8 cellular contexts compared by ENCODE assay signal in the genomic region with DNA sequence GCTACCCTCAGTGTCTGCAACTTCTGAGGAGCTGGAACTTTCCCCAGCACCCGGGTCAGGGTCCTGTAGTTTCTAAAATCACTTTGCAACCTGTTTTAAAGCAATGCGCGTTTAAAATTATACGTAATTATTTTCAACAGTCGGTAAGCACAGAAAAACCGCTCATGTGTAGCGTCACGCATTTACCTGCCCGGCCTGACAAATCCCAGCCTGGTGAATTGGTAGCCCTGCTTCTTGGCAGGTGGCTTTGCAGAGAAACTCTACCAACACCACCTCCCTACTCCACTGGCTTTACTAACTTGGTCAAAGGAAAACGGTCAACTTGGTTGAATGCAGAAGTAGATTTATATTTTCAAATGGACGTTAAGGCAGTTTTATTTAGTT. TPM values are rescaled to one million over a fixed set of nuclear protein-coding genes. Genes with fewer than 3 reads are reported as not detected.
DNase-seq lines count a peak whose midpoint lies in the region; ATAC-seq and TF ChIP-seq lines count a peak whose summit lies in the region.

No MANE protein-coding gene starts in this region.

- H3K36me3 ChIP-seq in body of pancreas (replicated peaks in 1 of 2; ENCODE audit: insufficient read depth in 1 of 2, low read depth in 2 of 2): no peaks in the 10 kb centered on the region

- H3K9me3 Mint-ChIP-seq in activated naive CD4-positive, alpha-beta T cell treated with anti-CD3 and anti-CD28 coated beads, Interleukin-2, amount 50 U/mL, for 24 hours: peaks cover 4% of the 10 kb centered on the region
- H3K9me3 Mint-ChIP-seq in activated naive CD4-positive, alpha-beta T cell treated with anti-CD3 and anti-CD28 coated beads, Interleukin-2, amount 10 ng/mL, durations not matched to agents 7 days and 5 days: peaks cover 3% of the 10 kb centered on the region
- peaks cover 4% of the 10 kb centered on the region for H3K9me3 Mint-ChIP-seq in mesothelial cell of epicardium

- TF ChIP-seq CTCF in body of pancreas (IDR thresholded peaks at IDR 0.05) (no peak), mesothelial cell of epicardium (IDR thresholded peaks at IDR 0.05; ENCODE audit: unreplicated experiment) (no peak)

- intact Hi-C loops in body of pancreas (cut with DNase I): no loop called here

- peak overlapping the region in 1 of 2 donors; percentile 52 for H3K4me3 ChIP-seq in body of pancreas

- no peaks in the 10 kb centered on the region for H3K36me3 Mint-ChIP-seq in activated naive CD4-positive, alpha-beta T cell treated with anti-CD3 and anti-CD28 coated beads, Interleukin-2, amount 50 U/mL, for 24 hours
- H3K36me3 Mint-ChIP-seq in activated naive CD4-positive, alpha-beta T cell treated with anti-CD3 and anti-CD28 coated beads, Interleukin-2, amount 10 ng/mL, durations not matched to agents 7 days and 5 days: peaks cover 4% of the 10 kb centered on the region
- H3K36me3 Mint-ChIP-seq in mesothelial cell of epicardium: peaks cover 2% of the 10 kb centered on the region

- peaks cover 10% of the 10 kb centered on the region for H3K4me1 ChIP-seq in body of pancreas

- H3K27ac ChIP-seq in body of pancreas: peak overlapping the region in 2 of 4 donors; percentile 2 to 43

- TF ChIP-seq POLR2A in body of pancreas (IDR thresholded peaks at IDR 0.05): no peak

- CTCF ChIA-PET in activated naive CD4-positive, alpha-beta T cell treated with anti-CD3 and anti-CD28 coated beads, Interleukin-2, amount 10 ng/mL, durations not matched to agents 7 days and 5 days (lab: Charles Lee): no interaction called here

- H3K27me3 ChIP-seq in body of pancreas: no peaks in the 10 kb centered on the region

- peaks cover 44% of the 10 kb centered on the region for H3K27me3 Mint-ChIP-seq in activated naive CD4-positive, alpha-beta T cell treated with anti-CD3 and anti-CD28 coated beads, Interleukin-2, amount 50 U/mL, for 24 hours
- H3K27me3 Mint-ChIP-seq in activated naive CD4-positive, alpha-beta T cell treated with anti-CD3 and anti-CD28 coated beads, Interleukin-2, amount 10 ng/mL, durations not matched to agents 7 days and 5 days: peaks cover 36% of the 10 kb centered on the region
- peaks cover 1% of the 10 kb centered on the region for H3K27me3 Mint-ChIP-seq in mesothelial cell of epicardium (ENCODE audit: low read depth)

- H3K4me3 Mint-ChIP-seq in activated naive CD4-positive, alpha-beta T cell treated with anti-CD3 and anti-CD28 coated beads, Interleukin-2, amount 50 U/mL, for 24 hours: peak overlapping the region; percentile 72
- H3K4me3 Mint-ChIP-seq in activated naive CD4-positive, alpha-beta T cell treated with anti-CD3 and anti-CD28 coated beads, Interleukin-2, amount 10 ng/mL, durations not matched to agents 7 days and 5 days: no peak overlapping the region
- H3K4me3 Mint-ChIP-seq in mesothelial cell of epicardium: peak overlapping the region; percentile 62

- H3K9me3 ChIP-seq in body of pancreas: no peaks in the 10 kb centered on the region

- WGBS in body of pancreas, 2 donors: 25 to 43% methylated on average over 11 of the region's 11 CpGs

- ATAC-seq in HG03558 (IDR thresholded peaks at IDR 0.05; ENCODE audit: extremely low read depth, unreplicated experiment) (peak; percentile 1), body of pancreas (peak; percentile 45), GM18870 (IDR thresholded peaks at IDR 0.05; ENCODE audit: unreplicated experiment) (no peak), GM21367 (IDR thresholded peaks at IDR 0.05; ENCODE audit: unreplicated experiment) (no peak)

- no peak overlapping the region for H3K27ac Mint-ChIP-seq in activated naive CD4-positive, alpha-beta T cell treated with anti-CD3 and anti-CD28 coated beads, Interleukin-2, amount 50 U/mL, for 24 hours
- no peak overlapping the region for H3K27ac Mint-ChIP-seq in activated naive CD4-positive, alpha-beta T cell treated with anti-CD3 and anti-CD28 coated beads, Interleukin-2, amount 10 ng/mL, durations not matched to agents 7 days and 5 days
- peak overlapping the region; percentile 66 for H3K27ac Mint-ChIP-seq in mesothelial cell of epicardium

- peaks cover 7% of the 10 kb centered on the region for H3K4me1 Mint-ChIP-seq in activated naive CD4-positive, alpha-beta T cell treated with anti-CD3 and anti-CD28 coated beads, Interleukin-2, amount 50 U/mL, for 24 hours
- H3K4me1 Mint-ChIP-seq in activated naive CD4-positive, alpha-beta T cell treated with anti-CD3 and anti-CD28 coated beads, Interleukin-2, amount 10 ng/mL, durations not matched to agents 7 days and 5 days: peaks cover 19% of the 10 kb centered on the region
- peaks cover 45% of the 10 kb centered on the region for H3K4me1 Mint-ChIP-seq in mesothelial cell of epicardium

- DNase-seq in activated naive CD4-positive, alpha-beta T cell treated with anti-CD3 and anti-CD28 coated beads, Interleukin-2, amount 10 ng/mL, durations not matched to agents 7 days and 5 days: no peak
- peak; percentile 7 to 58 (median 16) for DNase-seq in body of pancreas
- no peak for DNase-seq in mesothelial cell of epicardium (ENCODE audit: low spot score in 2 of 2, unreplicated experiment in 2 of 2)
- DNase-seq in SIG-M5 treated with dmso at 0.1 percent for 504 hours (lab: John Stamatoyannopoulos, UW; ENCODE audit: unreplicated experiment): no peak

RNA-seq across cellular contexts. Expression of a gene that starts 0.7 kb away (rescaled TPM):
- total RNA-seq in body of pancreas (1 to 10 TPM; 1.0 to 2.0 TPM), mesothelial cell of epicardium (0.63 to 0.87 TPM (median 0.82 TPM) in 3 replicates)

Comparison
In these comparisons a context has a peak if more than half of its experiments do, and no peak if none do; other contexts are left out.
1. DNase-seq: peak in body of pancreas (4 of 4); none in activated naive CD4-positive, alpha-beta T cell treated with anti-CD3 and anti-CD28 coated beads, Interleukin-2, amount 10 ng/mL, durations not matched to agents 7 days and 5 days (single experiment), mesothelial cell of epicardium (0 of 2) and SIG-M5 treated with dmso at 0.1 percent for 504 hours (single experiment).
2. ATAC-seq: peak in HG03558 (single experiment) and body of pancreas (single experiment); none in GM18870 (single experiment) and GM21367 (single experiment).